In genomic region chr7:156334636-156335035, GRCh38 we compare ENCODE assay signal across 24 cellular contexts.
DNase-seq lines count a peak whose midpoint lies in the region; FAIRE-seq and TF ChIP-seq lines count a peak whose summit lies in the region.
"Had no signal": no experiment of that assay in that cellular context is flagged by ENCODE, and none has a peak within 500 bp of the region (broad histone marks: within the 10 kb centered on the region; RNA-seq: fewer than 3 reads in every experiment).

No MANE protein-coding gene starts in this region.

- no peak overlapping the region for H4K12ac ChIP-seq in trophoblast cell (ENCODE audit: low read depth, low read length)

- H3K4me1 ChIP-seq in trophoblast cell (ENCODE audit: control insufficient read depth in 1 of 2, insufficient read depth in 2 of 2, low read length in 2 of 2), result no peaks in the 10 kb centered on the region
- H3K4me1 ChIP-seq: gastrocnemius medialis, stomach, tibial nerve had no signal

- FAIRE-seq in bronchial epithelial cell (lab: Jason Lieb, UNC), result no peak
- FAIRE-seq: A204.1, islet of Langerhans had no signal

- TF ChIP-seq CTCF in bronchial epithelial cell (IDR thresholded peaks at IDR 0.05; ENCODE audit: insufficient read depth, low read length, severe bottlenecking), result no peak

- H3K36me3 ChIP-seq in MG63 (no peaks in the 10 kb centered on the region), bronchial epithelial cell (ENCODE audit: control insufficient read depth, insufficient read depth, low read length) (no peaks in the 10 kb centered on the region), trophoblast cell (ENCODE audit: control insufficient read depth in 1 of 2, insufficient read depth in 2 of 2, low read length in 2 of 2) (no peaks in the 10 kb centered on the region)
- H3K36me3 ChIP-seq: gastrocnemius medialis, stomach, tibial nerve had no signal

- H3K27ac ChIP-seq in trophoblast cell (ENCODE audit: low read depth, low read length), result no peak overlapping the region
- H3K27ac ChIP-seq: gastrocnemius medialis, stomach, tibial nerve had no signal

- H4K91ac ChIP-seq in trophoblast cell (ENCODE audit: low read depth, low read length), result no peak overlapping the region

- H4K8ac ChIP-seq in trophoblast cell (ENCODE audit: low read depth, low read length), result no peak overlapping the region

- no peak overlapping the region for H3K4ac ChIP-seq in trophoblast cell (ENCODE audit: low read depth, low read length)

- H3K4me3 ChIP-seq in MG63, result no peak overlapping the region
- H3K4me3 ChIP-seq in bronchial epithelial cell (ENCODE audit: low read depth, low read length), result no peak overlapping the region
- H3K4me3 ChIP-seq in trophoblast cell (ENCODE audit: low read depth, low read length), result no peak overlapping the region
- H3K4me3 ChIP-seq: gastrocnemius medialis, mucosa of descending colon, stomach, tibial nerve had no signal

- no peak overlapping the region for H3K18ac ChIP-seq in trophoblast cell (ENCODE audit: low read length)

- no peak overlapping the region for H3K23ac ChIP-seq in trophoblast cell (ENCODE audit: low read length)

- H2BK120ac ChIP-seq in trophoblast cell (ENCODE audit: insufficient read depth, low read length, poor library complexity), result no peak overlapping the region

- no peaks in the 10 kb centered on the region for H3K79me2 ChIP-seq in trophoblast cell (ENCODE audit: control insufficient read depth, insufficient read depth, low read length, poor library complexity)

- no peak overlapping the region for H2BK5ac ChIP-seq in trophoblast cell (ENCODE audit: low read depth, low read length, poor library complexity)

- no peak overlapping the region for H3K14ac ChIP-seq in trophoblast cell (ENCODE audit: low read length)

- H3K9ac ChIP-seq in trophoblast cell (ENCODE audit: low read length), result no peak overlapping the region

- no peaks in the 10 kb centered on the region for H3K27me3 ChIP-seq in MG63
- H3K27me3 ChIP-seq in bronchial epithelial cell (ENCODE audit: control insufficient read depth, insufficient read depth, low read length), result no peaks in the 10 kb centered on the region
- no peaks in the 10 kb centered on the region for H3K27me3 ChIP-seq in trophoblast cell (ENCODE audit: insufficient read depth, low read length)
- H3K27me3 ChIP-seq: gastrocnemius medialis, stomach, tibial nerve had no signal

- H3K79me1 ChIP-seq in trophoblast cell (ENCODE audit: low read length), result no peaks in the 10 kb centered on the region

- no CpG with 5 or more reads among the region's 5 CpGs for WGBS in trophoblast cell (ENCODE audit: extremely low coverage, insufficient coverage, insufficient read length)

- no peak overlapping the region for H2AFZ ChIP-seq in trophoblast cell (ENCODE audit: insufficient read depth, low read length, poor library complexity)

- peak; percentile 1 for DNase-seq in activated T-cell treated with anti-CD3 and anti-CD28 coated beads for 48 hours (ENCODE audit: low read depth)
- no peak for DNase-seq in activated T-cell treated with anti-CD3 and anti-CD28 coated beads, Interleukin-2, amount 50 U/mL, for 48 hours
- DNase-seq in MG63, result peak; percentile 70
- peak; percentile 50 for DNase-seq in bronchial epithelial cell (ENCODE audit: low read depth)
- peak; percentile 26 to 35 for DNase-seq in trophoblast cell
- no peak for DNase-seq in GDM1 (lab: John Stamatoyannopoulos, UW)
- DNase-seq in UCSD-AML1 (lab: John Stamatoyannopoulos, UW; ENCODE audit: unreplicated experiment), result no peak
- no peak for DNase-seq in central memory CD4-positive, alpha-beta T cell
- DNase-seq: activated CD4-positive, alpha-beta T cell treated with anti-CD3 and anti-CD28 coated beads, Interleukin-2, amount 10 ng/mL, durations not matched to agents 7 days and 5 days; activated gamma-delta T cell; CD8-positive, alpha-beta T cell; effector CD4-positive, alpha-beta T cell; gastrocnemius medialis; hypothalamus; KG1; mucosa of descending colon; NCI-H524 treated with DMSO at 0.1 percent for 48 hours; nephron progenitor cell; right cardiac atrium; RPMI8226; stomach had no signal

- H3K9me3 ChIP-seq in MG63, result no peaks in the 10 kb centered on the region
- H3K9me3 ChIP-seq in trophoblast cell (ENCODE audit: insufficient read depth, low read depth, low read length), result peaks cover 9% of the 10 kb centered on the region
- H3K9me3 ChIP-seq: gastrocnemius medialis, mucosa of descending colon, stomach, tibial nerve had no signal

- no peak overlapping the region for H2BK12ac ChIP-seq in trophoblast cell (ENCODE audit: low read length)

- no peak overlapping the region for H3K4me2 ChIP-seq in trophoblast cell (ENCODE audit: low read length)

- H2AK5ac ChIP-seq in trophoblast cell (ENCODE audit: low read length), result no peak overlapping the region

Comparison
In these comparisons a context has a peak if more than half of its experiments do, and no peak if none do; other contexts are left out.
1. DNase-seq: peak in activated T-cell treated with anti-CD3 and anti-CD28 coated beads for 48 hours (single experiment), MG63 (single experiment), bronchial epithelial cell (single experiment) and trophoblast cell (2 of 2); none in activated T-cell treated with anti-CD3 and anti-CD28 coated beads, Interleukin-2, amount 50 U/mL, for 48 hours (0 of 2), GDM1 (single experiment), UCSD-AML1 (single experiment) and central memory CD4-positive, alpha-beta T cell (single experiment).